Comparison of ENCODE assay signal across 14 cellular contexts in genomic region chr20:35106827-35107380, GRCh38. TPM values are rescaled to one million over a fixed set of nuclear protein-coding genes. Genes with fewer than 3 reads are reported as not detected.
DNase-seq lines count a peak whose midpoint lies in the region; FAIRE-seq and TF ChIP-seq lines count a peak whose summit lies in the region.
"Had no signal": no experiment of that assay in that cellular context is flagged by ENCODE, and none has a peak within 500 bp of the region (broad histone marks: within the 10 kb centered on the region; RNA-seq: fewer than 3 reads in every experiment).

No MANE protein-coding gene starts in this region.

- CTCF ChIA-PET in MCF 10A (lab: Yijun Ruan, JAX): interaction anchor here (1.1 to 1.8 kb wide), 3 partner anchors 10 to 16 kb away, joined by 3 to 11 read pairs (median 10); no protein-coding TSS in a partner anchor

- no peak overlapping the region for H3K4me3 Mint-ChIP-seq in MCF 10A (ENCODE audit: unreplicated experiment)
- H3K4me3 Mint-ChIP-seq: CD14-positive monocyte; CD4-positive, alpha-beta memory T cell; H9 had no signal

- H3K27me3 Mint-ChIP-seq in MCF 10A (ENCODE audit: insufficient read depth, unreplicated experiment): no peaks in the 10 kb centered on the region

- H3K4me3 ChIP-seq in MG63 (no peak overlapping the region), bronchial epithelial cell (ENCODE audit: low read depth, low read length) (no peak overlapping the region)
- H3K4me3 ChIP-seq: BLaER1 had no signal

- no peak overlapping the region for H3K27ac Mint-ChIP-seq in MCF 10A (ENCODE audit: low read depth, unreplicated experiment)
- H3K27ac Mint-ChIP-seq: CD14-positive monocyte; CD4-positive, alpha-beta memory T cell; H9 had no signal

- H3K36me3 ChIP-seq in MG63 (no peaks in the 10 kb centered on the region), bronchial epithelial cell (ENCODE audit: control insufficient read depth, insufficient read depth, low read length) (no peaks in the 10 kb centered on the region)

- H3K9me3 Mint-ChIP-seq in MCF 10A (ENCODE audit: unreplicated experiment): no peaks in the 10 kb centered on the region
- H3K9me3 Mint-ChIP-seq: CD14-positive monocyte; CD4-positive, alpha-beta memory T cell; H9 had no signal

- peaks cover 18% of the 10 kb centered on the region for H3K4me1 Mint-ChIP-seq in MCF 10A (ENCODE audit: insufficient read depth, unreplicated experiment)
- H3K4me1 Mint-ChIP-seq: CD4-positive, alpha-beta memory T cell; H9 had no signal

- POLR2A ChIA-PET in MCF 10A (lab: Yijun Ruan, JAX): interaction anchor here (1.2 to 1.5 kb wide), 2 partner anchors 11 to 26 kb away, joined by 4 read pairs; no protein-coding TSS in a partner anchor

- H3K27me3 ChIP-seq in MG63 (no peaks in the 10 kb centered on the region), bronchial epithelial cell (ENCODE audit: control insufficient read depth, insufficient read depth, low read length) (no peaks in the 10 kb centered on the region)
- H3K27me3 ChIP-seq: BLaER1 had no signal

- no peaks in the 10 kb centered on the region for H3K9me3 ChIP-seq in MG63
- H3K9me3 ChIP-seq: BLaER1 had no signal

- no peak for FAIRE-seq in bronchial epithelial cell (lab: Jason Lieb, UNC)
- FAIRE-seq: A204.1, H1 had no signal

- TF ChIP-seq CTCF in bronchial epithelial cell (IDR thresholded peaks at IDR 0.05; ENCODE audit: insufficient read depth, low read length, severe bottlenecking) (no peak), MCF 10A (IDR thresholded peaks at IDR 0.05; ENCODE audit: unreplicated experiment) (no peak)

- no peaks in the 10 kb centered on the region for H3K36me3 Mint-ChIP-seq in MCF 10A (ENCODE audit: insufficient read depth, unreplicated experiment)

- no TSS peak for BruUV-seq in MCF 10A (replicated peaks; lab: Mats Ljungman, UMichigan)

- DNase-seq in ELR (ENCODE audit: low read depth): peak; percentile 36
- peak; percentile 8 for DNase-seq in MG63
- peak; percentile 26 for DNase-seq in bronchial epithelial cell (ENCODE audit: low read depth)
- DNase-seq in DMS53 (lab: John Stamatoyannopoulos, UW): no peak
- no peak for DNase-seq in MCF 10A (ENCODE audit: unreplicated experiment)
- DNase-seq in NCI-H2081 treated with DMSO at 0.1 percent for 48 hours (lab: John Stamatoyannopoulos, UW): no peak
- DNase-seq: AML-193; CD4-positive, alpha-beta memory T cell; GF-D8; H9 had no signal

- intact Hi-C loops in MCF 10A (cut with micrococcal nuclease): no loop called here

RNA-seq across cellular contexts. Expression of gene TRPC4AP, which starts 14.3 kb away (rescaled TPM):
- total RNA-seq in MG63 (2014; rRNA removed; shearing (Covaris generic); ENCODE audit: low replicate concordance): 65.8 and 97.7 TPM in 2 replicates
- total RNA-seq in bronchial epithelial cell (30.3 and 33.5 TPM in 2 replicates), MCF 10A (2022) (51.8 and 56.3 TPM in 2 replicates)

RNA-seq across cellular contexts. Expression of gene EDEM2, which starts 40.2 kb away (rescaled TPM):
- total RNA-seq in MG63 (2014; rRNA removed; shearing (Covaris generic); ENCODE audit: low replicate concordance): 47.4 and 52.2 TPM in 2 replicates
- total RNA-seq in bronchial epithelial cell (36.3 and 63.0 TPM in 2 replicates), MCF 10A (2022) (23.6 and 30.2 TPM in 2 replicates)

Comparison
In these comparisons a context has a peak if more than half of its experiments do, and no peak if none do; other contexts are left out.
1. DNase-seq: peak in ELR (single experiment), MG63 (single experiment) and bronchial epithelial cell (single experiment); none in DMS53 (single experiment), MCF 10A (single experiment) and NCI-H2081 treated with DMSO at 0.1 percent for 48 hours (single experiment).